2 cellular contexts compared by ENCODE assay signal in the genomic region with DNA sequence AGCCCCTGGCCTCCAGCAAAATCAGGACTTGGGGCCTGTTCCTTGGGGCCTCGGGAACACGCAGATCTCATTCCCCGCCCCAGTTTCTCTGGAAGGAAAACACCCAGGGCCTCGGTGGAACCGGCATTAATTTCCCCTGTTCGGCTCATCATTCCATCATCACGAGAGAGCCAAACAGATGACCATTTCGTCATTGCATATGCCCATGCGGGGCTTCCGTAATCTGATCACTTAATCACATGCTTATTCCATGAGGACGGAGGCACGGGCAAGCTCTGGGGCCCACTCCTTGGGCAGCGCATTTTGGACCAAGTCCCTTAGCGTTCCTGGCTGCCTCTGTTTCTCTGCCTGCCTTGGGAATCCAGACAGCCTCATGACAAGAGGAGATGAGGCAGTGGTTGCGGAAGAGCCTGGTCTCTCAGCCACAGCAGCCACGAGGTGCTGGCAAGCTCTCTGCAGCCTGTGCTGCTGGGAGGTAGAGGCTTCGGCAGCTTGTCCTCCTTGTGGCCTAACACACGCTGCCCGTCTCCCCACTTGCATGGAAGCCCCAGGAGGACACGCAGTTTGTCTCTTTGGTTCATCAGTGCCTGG.
TF ChIP-seq lines count a peak whose summit lies in the region.

No MANE protein-coding gene starts in this region.

TF ChIP-seq in HEK293T, 16 proteins besides CTCF, POLR2A, EP300 and RAD21 (continued from another document):
- TF ChIP-seq, protein P1, sequence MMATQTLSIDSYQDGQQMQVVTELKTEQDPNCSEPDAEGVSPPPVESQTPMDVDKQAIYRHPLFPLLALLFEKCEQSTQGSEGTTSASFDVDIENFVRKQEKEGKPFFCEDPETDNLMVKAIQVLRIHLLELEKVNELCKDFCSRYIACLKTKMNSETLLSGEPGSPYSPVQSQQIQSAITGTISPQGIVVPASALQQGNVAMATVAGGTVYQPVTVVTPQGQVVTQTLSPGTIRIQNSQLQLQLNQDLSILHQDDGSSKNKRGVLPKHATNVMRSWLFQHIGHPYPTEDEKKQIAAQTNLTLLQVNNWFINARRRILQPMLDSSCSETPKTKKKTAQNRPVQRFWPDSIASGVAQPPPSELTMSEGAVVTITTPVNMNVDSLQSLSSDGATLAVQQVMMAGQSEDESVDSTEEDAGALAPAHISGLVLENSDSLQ (IDR thresholded peaks at IDR 0.05) = no peak

TF ChIP-seq in HepG2, 621 proteins besides CTCF, POLR2A, EP300 and RAD21 (continued from another document):
- TF ChIP-seq, protein P2, sequence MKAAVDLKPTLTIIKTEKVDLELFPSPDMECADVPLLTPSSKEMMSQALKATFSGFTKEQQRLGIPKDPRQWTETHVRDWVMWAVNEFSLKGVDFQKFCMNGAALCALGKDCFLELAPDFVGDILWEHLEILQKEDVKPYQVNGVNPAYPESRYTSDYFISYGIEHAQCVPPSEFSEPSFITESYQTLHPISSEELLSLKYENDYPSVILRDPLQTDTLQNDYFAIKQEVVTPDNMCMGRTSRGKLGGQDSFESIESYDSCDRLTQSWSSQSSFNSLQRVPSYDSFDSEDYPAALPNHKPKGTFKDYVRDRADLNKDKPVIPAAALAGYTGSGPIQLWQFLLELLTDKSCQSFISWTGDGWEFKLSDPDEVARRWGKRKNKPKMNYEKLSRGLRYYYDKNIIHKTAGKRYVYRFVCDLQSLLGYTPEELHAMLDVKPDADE (CRISPR knock-in tag; IDR thresholded peaks at IDR 0.05) = no peak
- TF ChIP-seq ZNF878 (CRISPR knock-in tag; IDR thresholded peaks at IDR 0.05) (no peak), ZNF274 (CRISPR knock-in tag; IDR thresholded peaks at IDR 0.05) (no peak), ZNF225 (CRISPR knock-in tag; IDR thresholded peaks at IDR 0.05) (no peak)
